Comparison of ENCODE assay signal across 14 cellular contexts in genomic region chr6:111750147-111750546, GRCh38.
DNase-seq lines count a peak whose midpoint lies in the region; ATAC-seq and TF ChIP-seq lines count a peak whose summit lies in the region.
"Had no signal": no experiment of that assay in that cellular context is flagged by ENCODE, and none has a peak within 500 bp of the region (broad histone marks: within the 10 kb centered on the region; RNA-seq: fewer than 3 reads in every experiment).

No MANE protein-coding gene starts in this region.

- H3K4me3 ChIP-seq in SJSA1 (no peak overlapping the region), spleen (no peak overlapping the region)
- H3K4me3 ChIP-seq: A549, left lung had no signal

- no peaks in the 10 kb centered on the region for H3K27me3 Mint-ChIP-seq in activated CD4-positive, alpha-beta T cell treated with anti-CD3 and anti-CD28 coated beads, Interleukin-2, amount 10 ng/mL, durations not matched to agents 7 days and 5 days
- H3K27me3 Mint-ChIP-seq in effector memory CD8-positive, alpha-beta T cell = no peaks in the 10 kb centered on the region
- H3K27me3 Mint-ChIP-seq: dendritic cell treated with granulocyte-macrophage colony-stimulating factor and Interleukin-4, amounts not matched to agents 40 ng/mL and 50 ng/mL, for 4 days had no signal

- H3K27ac ChIP-seq in SJSA1 (peak overlapping the region; percentile 25; the same call in 1 of the 2 replicates), spleen (peak overlapping the region; percentile 3 to 92 (median 82))
- H3K27ac ChIP-seq: A549 had no signal

- TF ChIP-seq POLR2A in spleen (IDR thresholded peaks at IDR 0.05) = no peak

- peaks cover 12% of the 10 kb centered on the region for H3K9me3 Mint-ChIP-seq in activated CD4-positive, alpha-beta T cell treated with anti-CD3 and anti-CD28 coated beads, Interleukin-2, amount 10 ng/mL, durations not matched to agents 7 days and 5 days
- no peaks in the 10 kb centered on the region for H3K9me3 Mint-ChIP-seq in effector memory CD8-positive, alpha-beta T cell
- H3K9me3 Mint-ChIP-seq: dendritic cell treated with granulocyte-macrophage colony-stimulating factor and Interleukin-4, amounts not matched to agents 40 ng/mL and 50 ng/mL, for 4 days; nephron had no signal

- 86 to 95% (median 91%) methylated on average over 7 of the region's 7 CpGs for WGBS in spleen, 5 donors

- peak overlapping the region; percentile 64 for H3K4me3 Mint-ChIP-seq in activated CD4-positive, alpha-beta T cell treated with anti-CD3 and anti-CD28 coated beads, Interleukin-2, amount 10 ng/mL, durations not matched to agents 7 days and 5 days
- H3K4me3 Mint-ChIP-seq in effector memory CD8-positive, alpha-beta T cell = peak overlapping the region; percentile 65 to 96
- H3K4me3 Mint-ChIP-seq: dendritic cell treated with granulocyte-macrophage colony-stimulating factor and Interleukin-4, amounts not matched to agents 40 ng/mL and 50 ng/mL, for 4 days; nephron had no signal

- POLR2A ChIA-PET in activated CD4-positive, alpha-beta T cell treated with anti-CD3 and anti-CD28 coated beads, Interleukin-2, amount 10 ng/mL, durations not matched to agents 7 days and 5 days (lab: Charles Lee) = no interaction called here

- H3K4me1 Mint-ChIP-seq in activated CD4-positive, alpha-beta T cell treated with anti-CD3 and anti-CD28 coated beads, Interleukin-2, amount 10 ng/mL, durations not matched to agents 7 days and 5 days = peaks cover 96% of the 10 kb centered on the region
- H3K4me1 Mint-ChIP-seq in effector memory CD8-positive, alpha-beta T cell (ENCODE audit: low read depth in 2 of 2) = peaks cover 75 to 91% of the 10 kb centered on the region in 2 donors

- peak overlapping the region; percentile 98 for H3K27ac Mint-ChIP-seq in activated CD4-positive, alpha-beta T cell treated with anti-CD3 and anti-CD28 coated beads, Interleukin-2, amount 10 ng/mL, durations not matched to agents 7 days and 5 days
- peak overlapping the region; percentile 100 for H3K27ac Mint-ChIP-seq in effector memory CD8-positive, alpha-beta T cell
- H3K27ac Mint-ChIP-seq: dendritic cell treated with granulocyte-macrophage colony-stimulating factor and Interleukin-4, amounts not matched to agents 40 ng/mL and 50 ng/mL, for 4 days had no signal

- DNase-seq in activated CD4-positive, alpha-beta T cell treated with anti-CD3 and anti-CD28 coated beads, Interleukin-2, amount 10 ng/mL, durations not matched to agents 7 days and 5 days = no peak
- no peak for DNase-seq in activated CD4-positive, alpha-beta T cell treated with anti-CD3 and anti-CD28 coated beads for 4 hours
- DNase-seq in SJSA1 (ENCODE audit: low read depth in 1 of 2, low spot score in 2 of 2) = no peak
- DNase-seq in effector memory CD8-positive, alpha-beta T cell = no peak
- DNase-seq in spleen = no peak
- no peak for DNase-seq in foreskin melanocyte
- DNase-seq: KBM-7, left lung, retina had no signal

- ATAC-seq in effector memory CD8-positive, alpha-beta T cell (replicated peaks) = no peak
- no peak for ATAC-seq in HG02884 (IDR thresholded peaks at IDR 0.05; ENCODE audit: unreplicated experiment)
- ATAC-seq in GM19455 (IDR thresholded peaks at IDR 0.05; ENCODE audit: unreplicated experiment) = no peak
- ATAC-seq: A549, left lung had no signal

- no peak for TF ChIP-seq CTCF in spleen (IDR thresholded peaks at IDR 0.05 in 8 of 11, conservative IDR thresholded peaks at IDR 0.05 in 3 of 11)

- H3K36me3 Mint-ChIP-seq in activated CD4-positive, alpha-beta T cell treated with anti-CD3 and anti-CD28 coated beads, Interleukin-2, amount 10 ng/mL, durations not matched to agents 7 days and 5 days (ENCODE audit: low read depth) = peaks cover 75% of the 10 kb centered on the region
- peaks cover 73% of the 10 kb centered on the region for H3K36me3 Mint-ChIP-seq in effector memory CD8-positive, alpha-beta T cell (ENCODE audit: insufficient read depth)

- intact Hi-C loops in spleen (cut with DNase I; ENCODE audit: low total_unique reads) = no loop called here

- no peaks in the 10 kb centered on the region for H3K27me3 ChIP-seq in SJSA1 (replicated peaks)
- no peaks in the 10 kb centered on the region for H3K27me3 ChIP-seq in spleen (replicated peaks in 1 of 7)
- H3K27me3 ChIP-seq: left lung had no signal

- H3K4me1 ChIP-seq in SJSA1 (replicated peaks) (peaks cover 15% of the 10 kb centered on the region), spleen (peaks cover 37 to 100% (median 79%) of the 10 kb centered on the region in 6 donors)
- H3K4me1 ChIP-seq: A549 had no signal

- H3K36me3 ChIP-seq in SJSA1 = no peaks in the 10 kb centered on the region
- H3K36me3 ChIP-seq in spleen = peaks cover 0 to 5% (median 0%) of the 10 kb centered on the region in 6 donors
- H3K36me3 ChIP-seq: left lung had no signal

- H3K9me3 ChIP-seq in SJSA1 (replicated peaks) (no peaks in the 10 kb centered on the region), spleen (no peaks in the 10 kb centered on the region)
- H3K9me3 ChIP-seq: A549, left lung had no signal

- CTCF ChIA-PET in activated CD4-positive, alpha-beta T cell treated with anti-CD3 and anti-CD28 coated beads, Interleukin-2, amount 10 ng/mL, durations not matched to agents 7 days and 5 days (lab: Charles Lee) = interaction anchor here (0.7 kb wide), 1 partner anchor 242 kb away, joined by 3 read pairs; no protein-coding TSS in a partner anchor
